ENCODE assay signal across 23 cellular contexts in the genomic region with DNA sequence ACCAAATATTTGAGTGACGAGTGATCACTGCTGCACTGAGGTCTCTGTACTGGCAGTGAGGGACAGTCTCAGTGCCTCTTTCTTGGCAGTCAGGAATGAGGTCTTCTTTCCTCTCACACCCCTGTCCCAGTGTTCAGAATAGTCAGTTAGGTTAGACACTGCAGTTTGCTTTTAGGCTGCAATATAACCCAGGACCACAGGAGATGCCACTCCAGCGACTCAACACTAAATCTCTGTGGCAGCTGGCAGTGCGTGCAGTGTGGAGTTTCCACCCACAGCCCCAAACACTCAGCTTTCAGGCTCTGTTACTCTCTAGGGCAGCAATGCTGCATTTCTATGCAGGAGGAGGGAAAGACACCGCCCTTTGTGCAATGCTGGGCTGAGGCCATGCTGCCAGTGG.
"Had no signal": no experiment of that assay in that cellular context is flagged by ENCODE, and none has a peak within 500 bp of the region (broad histone marks: within the 10 kb centered on the region; RNA-seq: fewer than 3 reads in every experiment).

No MANE protein-coding gene starts in this region.

- H3K4me3 ChIP-seq: adrenal gland, ascending aorta, heart right ventricle, ovary, right lobe of liver, skin epidermis, upper lobe of left lung had no signal

- DNase-seq: activated CD4-positive, alpha-beta memory T cell treated with anti-CD3 and anti-CD28 coated beads for 36 hours; activated CD4-positive, alpha-beta T cell treated with anti-CD3 and anti-CD28 coated beads, Interleukin-2, amount 10 ng/mL, durations not matched to agents 24 days and 14 days; activated CD8-positive, alpha-beta memory T cell treated with anti-CD3 and anti-CD28 coated beads, Interleukin-2, amount 50 U/mL, for 4 hours; activated effector memory CD4-positive, alpha-beta T cell treated with anti-CD3 and anti-CD28 coated beads, Interleukin-2, amount 50 U/mL, for 16 hours; activated naive CD4-positive, alpha-beta T cell treated with anti-CD3 and anti-CD28 coated beads for 36 hours; activated naive CD8-positive, alpha-beta T cell treated with anti-CD3 and anti-CD28 coated beads for 36 hours; activated T-cell treated with anti-CD3 and anti-CD28 coated beads, Interleukin-2, amount 50 U/mL, for 1 hour; adrenal gland; caudate nucleus; heart right ventricle; left ventricle myocardium superior; naive thymus-derived CD4-positive, alpha-beta T cell; ovary; right lobe of liver; stimulated activated CD4-positive, alpha-beta T cell treated with anti-CD3 and anti-CD28 coated beads, Interleukin-12 subunit alpha, Interleukin-12 subunit beta, amount 100 ng/mL, for 4 hours; stimulated activated CD4-positive, alpha-beta T cell treated with anti-CD3 and anti-CD28 coated beads, Interleukin-4, amount 100 ng/mL, for 1 hour; T-helper 9 cell; upper lobe of left lung had no signal

- ATAC-seq: activated CD4-positive, CD25-positive, alpha-beta regulatory T cell treated with anti-CD3 and anti-CD28 coated beads, Interleukin-2, amount 50 U/mL, for 24 hours; esophagus mucosa; heart right ventricle; left ventricle myocardium superior; naive thymus-derived CD4-positive, alpha-beta T cell; stimulated activated effector memory CD8-positive, alpha-beta T cell treated with anti-CD3 and anti-CD28 coated beads, Interleukin-12 subunit alpha, Interleukin-12 subunit beta, amount 100 ng/mL, for 72 hours had no signal
